Comparison of ENCODE assay signal across 10 cellular contexts in the genomic region with DNA sequence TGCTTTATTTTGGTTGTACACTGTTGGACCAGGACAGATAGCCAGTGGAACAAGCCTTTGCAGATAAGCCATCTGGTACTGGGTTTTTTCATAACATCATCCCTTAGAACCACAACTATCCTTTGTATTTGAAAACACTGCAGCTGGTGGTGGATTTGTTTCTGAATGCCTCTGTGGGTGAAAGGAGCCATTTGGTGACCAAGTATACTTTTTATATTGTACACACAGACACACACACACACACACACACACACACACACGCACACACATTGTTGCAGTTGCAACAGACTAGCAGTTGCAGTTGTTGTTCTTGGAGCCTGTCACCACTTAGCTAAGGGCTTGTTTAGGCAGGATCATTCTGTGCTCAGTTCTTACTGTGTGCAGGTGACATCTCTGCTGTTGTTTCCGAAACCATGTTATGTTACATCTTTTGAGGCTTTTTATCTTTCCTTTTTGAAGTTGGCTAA. TPM values are rescaled to one million over a fixed set of nuclear protein-coding genes. Genes with fewer than 3 reads are reported as not detected.
DNase-seq lines count a peak whose midpoint lies in the region; ATAC-seq, FAIRE-seq and TF ChIP-seq lines count a peak whose summit lies in the region.
"Had no signal": no experiment of that assay in that cellular context is flagged by ENCODE, and none has a peak within 500 bp of the region (broad histone marks: within the 10 kb centered on the region; RNA-seq: fewer than 3 reads in every experiment).

No MANE protein-coding gene starts in this region.

- H3K4me1 ChIP-seq in GM12878 (ENCODE audit: control insufficient read depth, insufficient read depth, low read length), result peaks cover 8% of the 10 kb centered on the region
- H3K4me1 ChIP-seq: heart right ventricle had no signal

- 52% methylated on average over 2 of the region's 2 CpGs for WGBS in GM12878 (ENCODE audit: insufficient coverage, insufficient replicate concordance, low lambda C conversion rate, missing lambda C conversion rate)

- no peaks in the 10 kb centered on the region for H3K36me3 ChIP-seq in GM12878 (ENCODE audit: control insufficient read depth in 2 of 2, insufficient read depth in 2 of 2, low read length in 1 of 2)
- H3K36me3 ChIP-seq: heart right ventricle had no signal

- H3K9me3 ChIP-seq in GM12878 (replicated peaks; ENCODE audit: control insufficient read depth, insufficient read depth, low read length), result no peaks in the 10 kb centered on the region
- H3K9me3 ChIP-seq: heart right ventricle had no signal

- BruUV-seq in GM12878 (replicated peaks; lab: Mats Ljungman, UMichigan), result no TSS peak

- H3K9ac ChIP-seq in GM12878 (ENCODE audit: control insufficient read depth, insufficient read depth, low read length), result no peak overlapping the region

- TF ChIP-seq EP300 in GM12878 (IDR thresholded peaks at IDR 0.05; ENCODE audit: borderline replicate concordance in 1 of 2, control insufficient read depth in 1 of 2, low read depth in 2 of 2, low read length in 2 of 2), result 0 out of 4 replicates have a peak, but pooled peaks of 1 of the 2 experiments have one; percentile 16

- no peak for DNase-seq in GM12878 (ENCODE audit: low read depth, low spot score)
- DNase-seq in myocyte (ENCODE audit: low read depth), result peak; percentile 95
- no peak for DNase-seq in NCI-H2029 (lab: John Stamatoyannopoulos, UW)
- DNase-seq in NCI-H2227 (lab: John Stamatoyannopoulos, UW; ENCODE audit: unreplicated experiment), result no peak
- DNase-seq: heart right ventricle had no signal

- RAD21 ChIA-PET in GM12878 (lab: Charles Lee; ENCODE audit: unreplicated experiment), result interaction anchor here (0.7 kb wide), 1 partner anchor 1858 kb away, joined by 3 read pairs; no protein-coding TSS in a partner anchor

- no peak for TF ChIP-seq RAD21 in GM12878 (IDR thresholded peaks at IDR 0.05; ENCODE audit: insufficient read depth, low read depth, low read length)

- no peak overlapping the region for H2AFZ ChIP-seq in GM12878 (ENCODE audit: control insufficient read depth, low read depth, low read length)

- POLR2A ChIA-PET in GM12878 (lab: Charles Lee), result no interaction called here

- in situ Hi-C loops in GM12878 (cut with MboI), result no loop called here

- no peaks in the 10 kb centered on the region for H3K27me3 ChIP-seq in GM12878 (replicated peaks in 1 of 2; ENCODE audit: control insufficient read depth in 2 of 2, insufficient read depth in 2 of 2, low read length in 1 of 2)
- H3K27me3 ChIP-seq: cardiac muscle cell, heart right ventricle had no signal

- no peak overlapping the region for H3K27ac ChIP-seq in GM12878 (ENCODE audit: control insufficient read depth, insufficient read depth)
- H3K27ac ChIP-seq: cardiac muscle cell, heart right ventricle had no signal

- no peak for TF ChIP-seq POLR2A in GM12878 (IDR thresholded peaks at IDR 0.05; ENCODE audit: low read depth, low read length)

- CTCF ChIA-PET in GM12878 (lab: Yijun Ruan, JAX), result interaction anchor here (1.2 kb wide), 1 partner anchor 39 kb away, joined by 3 read pairs; no protein-coding TSS in a partner anchor

- H4K20me1 ChIP-seq in GM12878 (ENCODE audit: control insufficient read depth, insufficient read depth), result no peaks in the 10 kb centered on the region

- no peak overlapping the region for H3K4me2 ChIP-seq in GM12878 (ENCODE audit: control insufficient read depth, insufficient read depth)

- no peaks in the 10 kb centered on the region for H3K79me2 ChIP-seq in GM12878 (ENCODE audit: control insufficient read depth, insufficient read depth, low read length)

- FAIRE-seq in GM12878 (lab: Jason Lieb, UNC), result no peak

- SMC1A ChIA-PET in GM12878 (lab: Charles Lee; ENCODE audit: uncharacterized antibody, unreplicated experiment), result no interaction called here

- H3K4me3 ChIP-seq in GM12878, result no peak overlapping the region
- H3K4me3 ChIP-seq: cardiac muscle cell, heart right ventricle had no signal

- ATAC-seq in GM18870 (IDR thresholded peaks at IDR 0.05; ENCODE audit: unreplicated experiment) (peak; percentile 7), HG02870 (IDR thresholded peaks at IDR 0.05; ENCODE audit: unreplicated experiment) (peak; percentile 43), GM12878 (peak; percentile 71), HG03135 (IDR thresholded peaks at IDR 0.05; ENCODE audit: unreplicated experiment) (no peak), HG03108 (IDR thresholded peaks at IDR 0.05; ENCODE audit: unreplicated experiment) (no peak)
- ATAC-seq: heart right ventricle had no signal

- intact Hi-C loops in GM12878 (cut with micrococcal nuclease; ENCODE audit: unreplicated experiment), result no loop called here

- TF ChIP-seq CTCF in GM12878 (IDR thresholded peaks at IDR 0.05 in 2 of 3, conservative IDR thresholded peaks at IDR 0.05 in 1 of 3; ENCODE audit: control insufficient read depth in 2 of 3, extremely low read depth in 1 of 3, insufficient read depth in 1 of 3, low read depth in 3 of 3, low read length in 3 of 3), result no peak

TF ChIP-seq in GM12878, 131 proteins besides CTCF, POLR2A, EP300 and RAD21 (continues in another document):
- TF ChIP-seq YY1 (IDR thresholded peaks at IDR 0.05; ENCODE audit: low read depth, low read length) (no peak), MLLT1 (IDR thresholded peaks at IDR 0.05) (no peak), DPF2 (IDR thresholded peaks at IDR 0.05) (no peak), GABPA (IDR thresholded peaks at IDR 0.05; ENCODE audit: low read depth) (no peak), ZSCAN29 (IDR thresholded peaks at IDR 0.05) (no peak), CEBPZ (IDR thresholded peaks at IDR 0.05; ENCODE audit: low read depth, low read length) (no peak), ASH2L (IDR thresholded peaks at IDR 0.05; ENCODE audit: borderline replicate concordance, low read depth) (no peak), HDAC2 (IDR thresholded peaks at IDR 0.05) (no peak)
- TF ChIP-seq, protein P1, sequence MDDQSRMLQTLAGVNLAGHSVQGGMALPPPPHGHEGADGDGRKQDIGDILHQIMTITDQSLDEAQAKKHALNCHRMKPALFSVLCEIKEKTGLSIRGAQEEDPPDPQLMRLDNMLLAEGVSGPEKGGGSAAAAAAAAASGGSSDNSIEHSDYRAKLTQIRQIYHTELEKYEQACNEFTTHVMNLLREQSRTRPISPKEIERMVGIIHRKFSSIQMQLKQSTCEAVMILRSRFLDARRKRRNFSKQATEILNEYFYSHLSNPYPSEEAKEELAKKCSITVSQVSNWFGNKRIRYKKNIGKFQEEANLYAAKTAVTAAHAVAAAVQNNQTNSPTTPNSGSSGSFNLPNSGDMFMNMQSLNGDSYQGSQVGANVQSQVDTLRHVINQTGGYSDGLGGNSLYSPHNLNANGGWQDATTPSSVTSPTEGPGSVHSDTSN (IDR thresholded peaks at IDR 0.05; ENCODE audit: insufficient replicate concordance, low read depth, low read length), result no peak

RNA-seq across cellular contexts. Expression of gene CAVIN4, which starts 22.9 kb away (rescaled TPM):
- total RNA-seq in GM12878 (2013; cell fraction: nucleolus; rRNA removed), result 0.13 and 0.42 TPM in 2 replicates
- total RNA-seq in GM12878 (2014; rRNA removed) (0.05 and 0.06 TPM in 2 replicates), GM12878 (2014; rRNA removed; fragmentation: Illumina TruSeq; extraction: Trizol) (0.09 and 0.13 TPM in 2 replicates), GM12878 (2021) (0.13 TPM in 1 of 2 replicates, not detected in the other), myocyte (205 and 311 TPM in 2 replicates)
- polyA plus RNA-seq in GM12878 (2011; ENCODE audit: low read depth), result 0.09 TPM
- polyA plus RNA-seq in GM12878 (2011; rRNA removed) (0.07 and 0.08 TPM in 2 replicates), GM12878 (2014; fragmentation: Illumina TruSeq; extraction: Trizol) (0.07 and 0.14 TPM in 2 replicates), GM12878 (2014; fragmentation: Nextera tagmentation; extraction: Ambion mirVana) (under 1 TPM; 0.08 to 0.11 TPM), GM12878 (2014; rRNA removed) (0.04 and 0.06 TPM in 2 replicates), GM12878 (2016; fragmentation: Nextera tagmentation; extraction: Ambion mirVana) (not detected)
- polyA plus RNA-seq in GM12878 (2011; cell fraction: cytosol; rRNA removed), result 0.01 and 0.02 TPM in 2 replicates
- 0.07 TPM in 2 replicates for polyA plus RNA-seq in GM12878 (2011; cell fraction: nucleus; rRNA removed)
- not detected in 2 replicates for polyA plus RNA-seq in GM12878 (2012)
- 0.15 TPM in 1 of 2 replicates, not detected in the other for polyA minus RNA-seq in GM12878 (2011; rRNA and poly(A)+ RNA removed)
- polyA minus RNA-seq in GM12878 (2011; cell fraction: cytosol; rRNA and poly(A)+ RNA removed), result not detected in 2 replicates
- 0.19 TPM in 1 of 2 replicates, not detected in the other for polyA minus RNA-seq in GM12878 (2011; cell fraction: nucleus; rRNA and poly(A)+ RNA removed)
- polyA plus RNA-seq in myocyte (2012), result 48.3 TPM

Comparison
In these comparisons a context has a peak if more than half of its experiments do, and no peak if none do; other contexts are left out.
1. ATAC-seq: peak in GM18870 (single experiment), HG02870 (single experiment) and GM12878 (single experiment); none in HG03135 (single experiment) and HG03108 (single experiment).
2. RNA of gene CAVIN4, which starts 22.9 kb away (total RNA-seq): 205 to 311 TPM in myocyte; 0.05 to 0.42 TPM in GM12878; every median in the first group is over 100 times any median in the second.